Comparison of ENCODE assay signal across 8 cellular contexts in the genomic region with DNA sequence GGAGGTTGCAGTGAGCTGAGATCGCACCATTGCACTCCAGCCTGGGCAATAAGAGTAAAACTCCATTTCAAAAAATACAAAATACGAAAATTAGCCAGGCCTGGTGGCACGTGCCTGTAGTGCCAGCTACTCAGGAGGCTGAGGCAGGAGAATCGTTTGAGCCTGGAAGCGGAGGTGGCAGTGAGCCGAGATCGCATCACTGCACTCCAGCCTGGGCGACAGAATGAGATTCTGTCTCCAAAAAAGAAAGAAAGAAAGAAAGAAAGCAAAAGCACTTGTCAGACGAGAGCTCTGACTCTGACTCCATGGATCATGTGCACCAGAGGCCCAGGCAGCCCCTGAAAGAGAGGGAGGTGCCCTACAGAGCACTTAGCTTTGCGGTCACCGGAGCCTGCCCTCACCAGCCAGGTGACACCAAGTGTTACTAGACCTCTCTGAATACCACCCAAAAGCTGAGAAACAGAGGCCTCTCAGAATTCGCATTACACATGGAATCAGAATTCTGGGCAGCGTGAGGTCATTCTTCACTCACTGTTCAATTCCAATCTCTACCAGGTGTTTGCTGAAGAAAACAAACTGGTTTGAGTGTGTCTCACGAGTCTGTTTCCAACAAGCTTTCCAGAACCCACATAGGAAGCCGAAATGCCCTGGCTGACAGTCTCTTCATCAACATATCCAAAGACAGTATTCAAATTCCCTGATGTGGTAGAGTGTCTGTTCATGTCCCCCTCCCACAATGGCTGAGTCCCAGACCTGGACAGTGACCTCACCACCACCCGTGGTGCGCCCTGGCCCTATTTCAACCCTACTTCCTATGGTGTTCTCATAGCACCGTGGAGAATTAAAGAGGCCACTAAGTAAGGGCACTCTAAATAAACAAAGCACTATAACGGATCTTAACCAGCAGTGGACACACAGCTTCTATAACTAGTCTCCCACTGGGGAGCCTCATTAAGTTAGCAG. TPM values are rescaled to one million over a fixed set of nuclear protein-coding genes. Genes with fewer than 3 reads are reported as not detected.
DNase-seq lines count a peak whose midpoint lies in the region; ATAC-seq, FAIRE-seq and TF ChIP-seq lines count a peak whose summit lies in the region.

No MANE protein-coding gene starts in this region.

- peak; percentile 62 for DNase-seq in astrocyte (ENCODE audit: low read depth)

- H3K27me3 ChIP-seq in BLaER1 treated with 17β-estradiol and CSF1 and Interleukin-3, amounts not matched to agents 10 nM and 100 nM = no peaks in the 10 kb centered on the region
- H3K27me3 ChIP-seq in HUES64 (ENCODE audit: insufficient read depth, low read length) = no peaks in the 10 kb centered on the region
- H3K27me3 ChIP-seq in astrocyte (ENCODE audit: insufficient read depth, low read length) = no peaks in the 10 kb centered on the region
- no peaks in the 10 kb centered on the region for H3K27me3 ChIP-seq in layer of hippocampus (ENCODE audit: control insufficient read depth, insufficient read depth, low read length)
- no peaks in the 10 kb centered on the region for H3K27me3 ChIP-seq in subcutaneous abdominal adipose tissue (ENCODE audit: control insufficient read depth in 5 of 5, insufficient read depth in 4 of 5, low read length in 5 of 5)

- no peak for ATAC-seq in HG02678 (IDR thresholded peaks at IDR 0.05; ENCODE audit: unreplicated experiment)
- no peak for ATAC-seq in HG02642 (IDR thresholded peaks at IDR 0.05; ENCODE audit: poor library complexity, unreplicated experiment)
- no peak for ATAC-seq in HG03139 (IDR thresholded peaks at IDR 0.05; ENCODE audit: unreplicated experiment)

- peak overlapping the region; percentile 99 for H3K4me3 Mint-ChIP-seq in astrocyte (ENCODE audit: unreplicated experiment)

- WGBS in HUES64 = 77% methylated on average over 19 of the region's 19 CpGs

- peaks cover 21 to 36% (median 26%) of the 10 kb centered on the region in 10 experiments for H3K4me1 ChIP-seq in BLaER1 treated with 17β-estradiol and CSF1 and Interleukin-3, amounts not matched to agents 10 nM and 100 nM
- H3K4me1 ChIP-seq in HUES64 (ENCODE audit: insufficient read depth, low read length) (peaks cover 10% of the 10 kb centered on the region; the same call in 1 of the 2 replicates), astrocyte (ENCODE audit: insufficient read depth, low read length) (peaks cover 19% of the 10 kb centered on the region), subcutaneous abdominal adipose tissue (ENCODE audit: control insufficient read depth in 5 of 5, insufficient read depth in 5 of 5, low read length in 5 of 5) (peaks cover 5 to 37% (median 29%) of the 10 kb centered on the region in 5 donors)

- peak overlapping the region in 3 of 11 experiments; percentile 99 to 100 (median 100); a peak in 5 of 22 replicates for H3K27ac ChIP-seq in BLaER1 treated with 17β-estradiol and CSF1 and Interleukin-3, amounts not matched to agents 10 nM and 100 nM
- H3K27ac ChIP-seq in HUES64 (ENCODE audit: low read depth, low read length) (no peak overlapping the region), astrocyte (ENCODE audit: low read depth, low read length) (peak overlapping the region; percentile 100), layer of hippocampus (ENCODE audit: low read depth, low read length) (peak overlapping the region; percentile 21), subcutaneous abdominal adipose tissue (ENCODE audit: low read depth, low read length) (peak overlapping the region; percentile 98)

- peaks cover 20 to 30% (median 25%) of the 10 kb centered on the region in 11 experiments for H3K36me3 ChIP-seq in BLaER1 treated with 17β-estradiol and CSF1 and Interleukin-3, amounts not matched to agents 10 nM and 100 nM
- H3K36me3 ChIP-seq in HUES64 (ENCODE audit: insufficient read depth, low read length) = peaks cover 23% of the 10 kb centered on the region
- peaks cover 7% of the 10 kb centered on the region for H3K36me3 ChIP-seq in astrocyte (ENCODE audit: insufficient read depth, low read length)
- H3K36me3 ChIP-seq in subcutaneous abdominal adipose tissue (ENCODE audit: control insufficient read depth in 5 of 5, insufficient read depth in 5 of 5, low read length in 5 of 5) = peaks cover 0 to 24% (median 20%) of the 10 kb centered on the region in 5 donors

- H3K9me3 Mint-ChIP-seq in astrocyte (ENCODE audit: unreplicated experiment) = no peaks in the 10 kb centered on the region

- H3K27ac Mint-ChIP-seq in astrocyte (ENCODE audit: unreplicated experiment) = peak overlapping the region; percentile 99

- no peak for FAIRE-seq in astrocyte (lab: Jason Lieb, UNC)

- no peak for TF ChIP-seq CTCF in astrocyte (IDR thresholded peaks at IDR 0.05; ENCODE audit: insufficient read depth, low read depth, low read length)

- H3K36me3 Mint-ChIP-seq in astrocyte (ENCODE audit: low read depth, unreplicated experiment) = peaks cover 4% of the 10 kb centered on the region

- peak overlapping the region; percentile 84 to 98 (median 94) for H3K4me3 ChIP-seq in BLaER1 treated with 17β-estradiol and CSF1 and Interleukin-3, amounts not matched to agents 10 nM and 100 nM
- H3K4me3 ChIP-seq in HUES64 (ENCODE audit: low read length) (peak overlapping the region; percentile 89), astrocyte (ENCODE audit: insufficient read depth, low read depth, low read length) (peak overlapping the region; percentile 81), subcutaneous abdominal adipose tissue (ENCODE audit: low read depth in 1 of 5, low read length in 5 of 5) (peak overlapping the region; percentile 82 to 99 (median 90))

- no peaks in the 10 kb centered on the region for H3K27me3 Mint-ChIP-seq in astrocyte (ENCODE audit: low read depth, unreplicated experiment)

- H2AFZ ChIP-seq in astrocyte (ENCODE audit: low read depth, low read length) = no peak overlapping the region

- peaks cover 11% of the 10 kb centered on the region for H3K4me1 Mint-ChIP-seq in astrocyte (ENCODE audit: low read depth, unreplicated experiment)

- peaks cover 50% of the 10 kb centered on the region for H3K79me2 ChIP-seq in astrocyte (ENCODE audit: insufficient read depth, low read length)

- H4K20me1 ChIP-seq in BLaER1 treated with 17β-estradiol and CSF1 and Interleukin-3, amounts not matched to agents 10 nM and 100 nM = peaks cover 11 to 60% (median 37%) of the 10 kb centered on the region in 11 experiments; a peak in 18 of 22 replicates
- H4K20me1 ChIP-seq in astrocyte (ENCODE audit: insufficient read depth, low read length) = peaks cover 45% of the 10 kb centered on the region

- peak overlapping the region; percentile 95 to 100 (median 98) for H3K9ac ChIP-seq in BLaER1 treated with 17β-estradiol and CSF1 and Interleukin-3, amounts not matched to agents 10 nM and 100 nM
- H3K9ac ChIP-seq in HUES64 (ENCODE audit: low read depth, low read length) (peak overlapping the region; percentile 100; the same call in 1 of the 2 replicates), astrocyte (ENCODE audit: low read length) (peak overlapping the region; percentile 100), subcutaneous abdominal adipose tissue (ENCODE audit: low read length in 5 of 5) (peak overlapping the region; percentile 65 to 99 (median 97))

- H3K9me3 ChIP-seq in BLaER1 treated with 17β-estradiol and CSF1 and Interleukin-3, amounts not matched to agents 10 nM and 100 nM (replicated peaks in 1 of 11) = no peaks in the 10 kb centered on the region
- no peaks in the 10 kb centered on the region for H3K9me3 ChIP-seq in HUES64 (ENCODE audit: insufficient read depth, low read depth, low read length)
- no peaks in the 10 kb centered on the region for H3K9me3 ChIP-seq in astrocyte (ENCODE audit: insufficient read depth, low read depth, low read length)
- H3K9me3 ChIP-seq in subcutaneous abdominal adipose tissue (ENCODE audit: control insufficient read depth in 5 of 5, low read length in 5 of 5) = no peaks in the 10 kb centered on the region

- peak overlapping the region; percentile 91 to 99 (median 96) for H3K4me2 ChIP-seq in BLaER1 treated with 17β-estradiol and CSF1 and Interleukin-3, amounts not matched to agents 10 nM and 100 nM
- peak overlapping the region; percentile 95 for H3K4me2 ChIP-seq in astrocyte (ENCODE audit: low read length)

RNA-seq across cellular contexts. Expression of gene FLCN, which starts 1.5 kb away (rescaled TPM):
- polyA plus RNA-seq in HUES64 (2013, experiment 1 of 2) = 17.2 TPM
- polyA plus RNA-seq in HUES64 (2013, experiment 2 of 2) = 16.4 TPM
- 34.2 and 40.0 TPM in 2 replicates for total RNA-seq in astrocyte

RNA-seq across cellular contexts. Expression of gene PLD6, which starts 29.4 kb away (rescaled TPM):
- polyA plus RNA-seq in HUES64 (2013, experiment 1 of 2) = 0.85 TPM
- polyA plus RNA-seq in HUES64 (2013, experiment 2 of 2) = 0.89 TPM
- 0.31 and 0.64 TPM in 2 replicates for total RNA-seq in astrocyte

RNA-seq across cellular contexts. Expression of gene COPS3, which starts 45.6 kb away (rescaled TPM):
- 109 TPM for polyA plus RNA-seq in HUES64 (2013, experiment 1 of 2)
- polyA plus RNA-seq in HUES64 (2013, experiment 2 of 2) = 96.2 TPM
- total RNA-seq in astrocyte = 68.3 and 76.8 TPM in 2 replicates
